In genomic region chr1:110384581-110385321, GRCh38 we compare ENCODE assay signal across 9 cellular contexts. TPM values are rescaled to one million over a fixed set of nuclear protein-coding genes. Genes with fewer than 3 reads are reported as not detected.
DNase-seq lines count a peak whose midpoint lies in the region; ATAC-seq, FAIRE-seq and TF ChIP-seq lines count a peak whose summit lies in the region.
"Had no signal": no experiment of that assay in that cellular context is flagged by ENCODE, and none has a peak within 500 bp of the region (broad histone marks: within the 10 kb centered on the region; RNA-seq: fewer than 3 reads in every experiment).

No MANE protein-coding gene starts in this region.

- no peaks in the 10 kb centered on the region for H3K9me3 Mint-ChIP-seq in nephron

- no peak for TF ChIP-seq POLR2A in prostate gland (IDR thresholded peaks at IDR 0.05)

- peaks cover 20% of the 10 kb centered on the region for H3K36me3 Mint-ChIP-seq in nephron (ENCODE audit: low read depth)

- H3K27me3 Mint-ChIP-seq in nephron (ENCODE audit: low read depth) = no peaks in the 10 kb centered on the region

- no peak for FAIRE-seq in RCC 7860 (lab: Jason Lieb, UNC)

- H3K27ac Mint-ChIP-seq in nephron = peak overlapping the region in 2 of 3 experiments; percentile 34 to 80

- WGBS in prostate gland = 94% methylated on average over 19 of the region's 19 CpGs

- H3K4me3 ChIP-seq in prostate gland = no peak overlapping the region
- no peak overlapping the region for H3K4me3 ChIP-seq in dorsolateral prefrontal cortex

- DNase-seq in NOMO-1 treated with DMSO at 0.1 percent for 48 hours (lab: John Stamatoyannopoulos, UW; ENCODE audit: unreplicated experiment) (peak; percentile 80), prostate gland (ENCODE audit: low spot score) (no peak), dorsolateral prefrontal cortex (no peak), RCC 7860 (ENCODE audit: low spot score) (no peak)
- no peak for DNase-seq in stimulated activated CD4-positive, alpha-beta T cell treated with anti-CD3 and anti-CD28 coated beads, Interleukin-1b, Interleukin-23, amount 100 ng/mL, for 48 hours
- DNase-seq: NCI-H1436 had no signal

- H3K36me3 ChIP-seq in prostate gland = no peaks in the 10 kb centered on the region

- H3K27me3 ChIP-seq in prostate gland (replicated peaks; ENCODE audit: insufficient read depth) = no peaks in the 10 kb centered on the region
- H3K27me3 ChIP-seq in dorsolateral prefrontal cortex = no peaks in the 10 kb centered on the region

- peaks cover 13% of the 10 kb centered on the region for H3K4me1 Mint-ChIP-seq in nephron

- ATAC-seq in GM18907 (IDR thresholded peaks at IDR 0.05; ENCODE audit: unreplicated experiment) (peak; percentile 84), HG02610 (IDR thresholded peaks at IDR 0.05; ENCODE audit: unreplicated experiment) (peak; percentile 63)

- H3K27ac ChIP-seq in prostate gland = no peak overlapping the region
- H3K27ac ChIP-seq in dorsolateral prefrontal cortex = no peak overlapping the region

- H3K9me3 ChIP-seq in prostate gland = no peaks in the 10 kb centered on the region

- no peak overlapping the region for H3K4me3 Mint-ChIP-seq in nephron

- intact Hi-C loops in prostate gland (cut with DNase I) = no loop called here
- intact Hi-C loops in dorsolateral prefrontal cortex (cut with DNase I) = no loop called here

- no peaks in the 10 kb centered on the region for H3K4me1 ChIP-seq in prostate gland (replicated peaks)

- no peak for TF ChIP-seq CTCF in nephron (IDR thresholded peaks at IDR 0.05; ENCODE audit: unreplicated experiment in 3 of 3)
- no peak for TF ChIP-seq CTCF in prostate gland (IDR thresholded peaks at IDR 0.05)
- TF ChIP-seq CTCF in dorsolateral prefrontal cortex (IDR thresholded peaks at IDR 0.05 in 54 of 56, conservative IDR thresholded peaks at IDR 0.05 in 2 of 56; ENCODE audit: low read depth in 1 of 56, partially characterized antibody in 56 of 56) = no peak

RNA-seq across cellular contexts. Expression of gene SLC16A4, which starts 6.1 kb away (rescaled TPM):
- total RNA-seq in prostate gland (1 to 10 TPM; 1.7 to 9.0 TPM), dorsolateral prefrontal cortex (1 to 10 TPM; 1.3 to 9.9 (median 4.7) TPM)

RNA-seq across cellular contexts. Expression of gene LAMTOR5, which starts 22.7 kb away (rescaled TPM):
- total RNA-seq in prostate gland (100 to 1,000 TPM in 1 of 2 donors, 10 to 100 TPM in 1; 86.6 to 132 TPM), dorsolateral prefrontal cortex (100 to 1,000 TPM in 77 of 120 experiments, 10 to 100 TPM in 43; 68.7 to 146 (median 106) TPM)

RNA-seq across cellular contexts. Expression of gene RBM15, which starts 45.6 kb away (rescaled TPM):
- 10 to 100 TPM; 18.7 to 42.6 TPM for total RNA-seq in prostate gland
- total RNA-seq in dorsolateral prefrontal cortex = 10 to 100 TPM; 17.5 to 31.2 (median 23.8) TPM
